16 cellular contexts compared by ENCODE assay signal in the genomic region with DNA sequence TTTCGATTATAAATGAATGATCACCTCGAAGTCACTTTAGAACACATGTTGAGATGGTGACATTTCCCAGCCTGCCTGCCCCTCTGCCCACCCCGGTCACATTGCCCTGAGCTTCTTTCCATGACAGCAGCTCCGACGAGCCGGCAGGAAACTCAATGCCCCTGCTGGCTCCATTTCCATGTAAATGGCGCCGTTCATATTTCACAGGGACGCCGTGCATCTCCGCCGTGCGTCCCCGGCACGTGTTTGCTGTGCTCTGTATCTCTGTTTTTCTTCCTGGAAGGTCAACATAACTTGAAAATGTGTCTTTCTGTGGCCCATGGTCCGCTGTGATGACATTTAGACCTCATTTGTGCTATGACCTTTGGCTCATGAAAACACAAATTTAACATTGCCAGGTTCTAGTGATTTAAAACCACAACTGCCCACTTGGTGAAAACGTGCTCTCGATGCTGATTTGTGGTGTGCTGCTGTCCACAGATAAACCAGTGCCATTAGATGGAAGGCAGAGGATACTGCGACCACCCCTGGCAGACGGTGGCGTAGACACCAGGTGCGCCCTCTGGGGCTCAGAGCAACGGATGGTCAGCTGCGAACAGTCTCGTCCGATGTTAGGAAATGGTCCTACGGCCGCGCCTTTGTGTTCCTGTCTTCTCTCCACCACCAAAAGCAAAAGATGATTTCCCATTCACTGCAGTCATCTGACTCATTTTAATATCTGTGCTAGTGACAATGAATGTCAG.
"Had no signal": no experiment of that assay in that cellular context is flagged by ENCODE, and none has a peak within 500 bp of the region (broad histone marks: within the 10 kb centered on the region; RNA-seq: fewer than 3 reads in every experiment).

No MANE protein-coding gene starts in this region.

- H3K27me3 ChIP-seq: ovary, right lobe of liver had no signal

- H3K4me3 ChIP-seq: left ventricle myocardium inferior, ovary, right lobe of liver, spleen had no signal

- H3K27ac ChIP-seq: left ventricle myocardium inferior, ovary, right lobe of liver, spleen had no signal

- H3K36me3 Mint-ChIP-seq: activated naive CD4-positive, alpha-beta T cell treated with anti-CD3 and anti-CD28 coated beads, Interleukin-2, amount 50 U/mL, for 24 hours; stimulated activated memory B cell treated with anti-CD40 and anti-IgM and Interleukin-4, amounts not matched to agents 10 μg/mL and 1 μg/mL and 100 μg/mL, for 72 hours had no signal

- H3K9me3 Mint-ChIP-seq: activated naive CD4-positive, alpha-beta T cell treated with anti-CD3 and anti-CD28 coated beads, Interleukin-2, amount 50 U/mL, for 24 hours; stimulated activated memory B cell treated with anti-CD40 and anti-IgM and Interleukin-4, amounts not matched to agents 10 μg/mL and 1 μg/mL and 100 μg/mL, for 72 hours had no signal

- H3K4me1 Mint-ChIP-seq: activated naive CD4-positive, alpha-beta T cell treated with anti-CD3 and anti-CD28 coated beads, Interleukin-2, amount 50 U/mL, for 24 hours had no signal

- H3K4me3 Mint-ChIP-seq: activated CD4-positive, alpha-beta T cell treated with anti-CD3 and anti-CD28 coated beads, Interleukin-2, amount 10 ng/mL, durations not matched to agents 7 days and 5 days; activated CD8-positive, alpha-beta T cell treated with anti-CD3 and anti-CD28 coated beads, Interleukin-2, amount 10 ng/mL, durations not matched to agents 7 days and 5 days; activated naive CD4-positive, alpha-beta T cell treated with anti-CD3 and anti-CD28 coated beads, Interleukin-2, amount 50 U/mL, for 24 hours; stimulated activated memory B cell treated with anti-CD40 and anti-IgM and Interleukin-4, amounts not matched to agents 10 μg/mL and 1 μg/mL and 100 μg/mL, for 72 hours had no signal

- H3K9me3 ChIP-seq: left ventricle myocardium inferior, ovary, right lobe of liver, spleen had no signal

- H3K36me3 ChIP-seq: ovary, right lobe of liver, spleen had no signal

- DNase-seq: activated CD4-positive, alpha-beta T cell treated with anti-CD3 and anti-CD28 coated beads, Interleukin-2, amount 10 ng/mL, durations not matched to agents 7 days and 5 days; activated CD8-positive, alpha-beta memory T cell treated with anti-CD3 and anti-CD28 coated beads, Interleukin-2, amount 50 U/mL, for 4 hours; activated CD8-positive, alpha-beta T cell treated with anti-CD3 and anti-CD28 coated beads, Interleukin-2, amount 10 ng/mL, durations not matched to agents 7 days and 5 days; activated effector memory CD4-positive, alpha-beta T cell treated with Interleukin-2 at 50 U/mL for 16 hours; activated T-cell treated with anti-CD3 and anti-CD28 coated beads, Interleukin-2, amount 50 U/mL, for 48 hours; left ventricle myocardium inferior; mammary epithelial cell; midbrain; ovary; right lobe of liver; spleen; stimulated activated CD4-positive, alpha-beta T cell treated with anti-CD3 and anti-CD28 coated beads, Interleukin-4, amount 100 ng/mL, for 4 hours; T-helper 1 cell had no signal

- H3K27ac Mint-ChIP-seq: activated CD4-positive, alpha-beta T cell treated with anti-CD3 and anti-CD28 coated beads, Interleukin-2, amount 10 ng/mL, durations not matched to agents 7 days and 5 days; activated CD8-positive, alpha-beta T cell treated with anti-CD3 and anti-CD28 coated beads, Interleukin-2, amount 10 ng/mL, durations not matched to agents 7 days and 5 days; stimulated activated memory B cell treated with anti-CD40 and anti-IgM and Interleukin-4, amounts not matched to agents 10 μg/mL and 1 μg/mL and 100 μg/mL, for 72 hours had no signal

- ATAC-seq: activated CD4-positive, CD25-positive, alpha-beta regulatory T cell treated with anti-CD3 and anti-CD28 coated beads, Interleukin-2, amount 50 U/mL, for 24 hours; activated CD8-positive, alpha-beta T cell treated with anti-CD3 and anti-CD28 coated beads, Interleukin-2, amount 10 ng/mL, durations not matched to agents 7 days and 5 days; right lobe of liver; stimulated activated memory B cell treated with anti-CD40 and anti-IgM and Interleukin-4, amounts not matched to agents 10 μg/mL and 1 μg/mL and 100 μg/mL, for 72 hours had no signal

- H3K4me1 ChIP-seq: spleen had no signal
